ENCODE assay signal across 8 cellular contexts in the genomic region with DNA sequence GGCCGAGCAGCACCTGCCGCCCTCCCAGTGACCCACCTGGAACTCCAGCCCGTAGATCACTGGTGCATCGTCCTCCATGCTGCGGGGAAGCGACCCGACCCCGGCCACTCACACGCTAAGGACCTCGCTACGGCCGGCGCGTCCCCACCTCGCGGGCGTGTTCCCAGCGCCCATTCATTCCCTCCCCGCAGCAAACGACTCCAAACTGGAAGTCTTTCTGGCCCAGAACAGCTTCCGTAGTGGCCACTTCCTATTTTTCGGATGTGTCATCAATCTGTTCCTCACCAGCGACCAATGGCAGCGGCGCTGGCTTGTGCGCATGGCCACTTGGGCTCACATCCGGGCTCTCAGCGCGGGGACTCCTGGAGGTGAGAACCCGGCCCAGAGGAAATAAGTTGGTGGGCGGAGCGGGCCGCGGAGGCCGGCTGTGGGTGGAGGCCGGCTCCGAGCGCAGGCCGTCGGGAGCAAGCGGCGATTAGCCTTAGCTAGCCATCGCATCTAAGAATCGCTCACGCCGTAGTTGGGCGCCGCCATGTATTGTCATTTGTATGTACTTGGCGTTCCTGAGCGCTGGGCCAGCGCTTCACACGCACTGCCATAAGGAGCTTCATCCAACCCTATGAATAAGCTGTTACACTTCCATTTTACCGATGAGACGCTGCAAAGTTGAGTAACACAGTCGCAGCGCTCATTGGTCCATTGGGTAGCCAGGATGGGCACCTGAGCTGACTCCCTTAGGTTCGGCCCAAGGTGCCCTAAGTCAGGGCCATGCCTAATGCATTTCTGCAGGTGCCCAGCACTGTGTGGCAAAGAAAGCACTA. TPM values are rescaled to one million over a fixed set of nuclear protein-coding genes. Genes with fewer than 3 reads are reported as not detected.
DNase-seq lines count a peak whose midpoint lies in the region; ATAC-seq and TF ChIP-seq lines count a peak whose summit lies in the region.

Gene EIPR1 (minus strand): TSS at position 207 of the 821 bp plus-strand sequence. CDS start 129 bp downstream, at position 78.

- peak within 1 kb of the TSS; percentile 93 for H3K27ac Mint-ChIP-seq in activated naive CD8-positive, alpha-beta T cell

- H4K20me1 ChIP-seq in osteoblast (ENCODE audit: insufficient read depth, low read length): peaks cover 3% of the 10 kb centered on the region

- no peaks in the 10 kb centered on the region for H3K9me3 Mint-ChIP-seq in activated naive CD8-positive, alpha-beta T cell (ENCODE audit: low read depth)

- peaks cover 14% of the 10 kb centered on the region for H3K36me3 ChIP-seq in osteoblast (ENCODE audit: insufficient read depth, low read length)
- H3K36me3 ChIP-seq in thoracic aorta: no peaks in the 10 kb centered on the region

- DNase-seq in GM10248 (ENCODE audit: extremely low spot score) (peak; percentile 96), NCI-H1105 (lab: John Stamatoyannopoulos, UW) (peak; percentile 93), SKM-1 treated with dmso at 0.1 percent for 144 hours (lab: John Stamatoyannopoulos, UW; ENCODE audit: unreplicated experiment) (peak; percentile 98), glomerular visceral epithelial cell (ENCODE audit: extremely low spot score) (peak; percentile 96), osteoblast (ENCODE audit: insufficient read length, low spot score, missing footprints) (peak; percentile 99), thoracic aorta (ENCODE audit: low spot score) (peak; percentile 97)

- H3K9me3 ChIP-seq in osteoblast (ENCODE audit: low read depth, low read length): no peaks in the 10 kb centered on the region
- H3K9me3 ChIP-seq in thoracic aorta: no peaks in the 10 kb centered on the region

- H3K27me3 Mint-ChIP-seq in activated naive CD8-positive, alpha-beta T cell: no peaks in the 10 kb centered on the region

- H3K4me2 ChIP-seq in osteoblast (ENCODE audit: insufficient read depth, low read length): peak within 1 kb of the TSS; percentile 82

- H3K4me1 Mint-ChIP-seq in activated naive CD8-positive, alpha-beta T cell (ENCODE audit: low read depth): peaks cover 44% of the 10 kb centered on the region

- peak within 1 kb of the TSS; percentile 95 for H3K4me3 Mint-ChIP-seq in activated naive CD8-positive, alpha-beta T cell

- H3K36me3 Mint-ChIP-seq in activated naive CD8-positive, alpha-beta T cell: peaks cover 7% of the 10 kb centered on the region

- H3K79me2 ChIP-seq in osteoblast (ENCODE audit: insufficient read depth, low read length): peaks cover 48% of the 10 kb centered on the region

- CTCF ChIA-PET in GM10248 (lab: Yijun Ruan, JAX): interaction anchor here (0.7 to 1.5 kb wide), 3 partner anchors 20 to 47 kb away, joined by 3 to 5 read pairs (median 4); no protein-coding TSS in a partner anchor

- peak within 1 kb of the TSS; percentile 85 for H3K4me3 ChIP-seq in osteoblast (ENCODE audit: insufficient read depth, low read length)
- peak within 1 kb of the TSS; percentile 83 for H3K4me3 ChIP-seq in thoracic aorta

- POLR2A ChIA-PET in GM10248 (lab: Yijun Ruan, JAX): no interaction called here

- TF ChIP-seq CTCF in GM10248 (IDR thresholded peaks at IDR 0.05; ENCODE audit: control extremely low read depth, extremely low read depth, low read depth, missing control alignments) (no peak), osteoblast (IDR thresholded peaks at IDR 0.05; ENCODE audit: extremely low read depth, low read depth, low read length) (no peak), thoracic aorta (IDR thresholded peaks at IDR 0.05) (no peak)

- peaks cover 23% of the 10 kb centered on the region for H3K4me1 ChIP-seq in osteoblast (ENCODE audit: insufficient read depth, low read length)
- peaks cover 14 to 25% of the 10 kb centered on the region in 2 donors for H3K4me1 ChIP-seq in thoracic aorta (ENCODE audit: control insufficient read depth in 1 of 2, low read depth in 2 of 2)

- peak; percentile 77 for ATAC-seq in HG02623 (IDR thresholded peaks at IDR 0.05; ENCODE audit: unreplicated experiment)
- ATAC-seq in thoracic aorta (ENCODE audit: insufficient number of reproducible peaks, low FRiP score, low read depth): peak; percentile 87

- no peaks in the 10 kb centered on the region for H3K27me3 ChIP-seq in osteoblast (ENCODE audit: insufficient read depth, low read length)
- no peaks in the 10 kb centered on the region for H3K27me3 ChIP-seq in thoracic aorta (replicated peaks; ENCODE audit: insufficient read depth)

- peak within 1 kb of the TSS; percentile 38 for H3K27ac ChIP-seq in osteoblast (ENCODE audit: low read depth, low read length)
- peak within 1 kb of the TSS; percentile 86 to 92 for H3K27ac ChIP-seq in thoracic aorta

- H2AFZ ChIP-seq in osteoblast (ENCODE audit: low read length): peak within 1 kb of the TSS; percentile 92

RNA-seq across cellular contexts. Expression of gene EIPR1, which starts in this region (rescaled TPM):
- total RNA-seq in osteoblast: 16.8 and 17.7 TPM in 2 replicates
- 10 to 100 TPM; 17.9 to 40.6 TPM for total RNA-seq in thoracic aorta

Comparison
In these comparisons a context has a peak if more than half of its experiments do, and no peak if none do; other contexts are left out.
1. Peak in every context shown above with its lines: DNase-seq, ATAC-seq, H3K4me3 ChIP-seq and H3K27ac ChIP-seq.